In the genomic region with DNA sequence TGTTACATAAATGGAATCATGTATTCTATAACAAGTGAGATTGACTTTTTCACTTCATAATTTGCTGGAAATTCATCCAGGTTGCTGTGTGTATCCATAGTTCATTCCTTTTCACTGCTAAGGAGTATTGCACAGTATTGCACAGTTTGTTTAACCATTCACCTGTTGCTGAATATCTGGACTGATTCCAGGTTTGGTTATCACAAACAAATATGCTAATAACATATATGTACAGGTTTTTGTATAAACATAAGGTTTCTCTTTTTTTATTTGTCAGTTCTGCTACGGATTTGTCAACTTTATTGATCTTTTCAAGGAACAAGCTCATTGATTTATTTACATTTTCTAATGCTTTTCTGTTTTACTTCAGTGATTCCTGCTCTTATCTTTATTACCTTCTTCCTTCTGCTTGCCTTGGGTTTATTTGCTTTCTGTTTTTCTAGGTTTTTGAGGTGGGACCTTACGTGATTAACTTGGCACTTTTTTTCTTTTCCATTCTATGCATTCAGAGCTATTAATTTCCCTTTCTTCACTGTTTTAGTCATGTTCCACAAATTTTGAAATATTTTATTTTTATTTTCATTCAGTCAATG, we compare ENCODE assay signal across 18 cellular contexts.
"Had no signal": no experiment of that assay in that cellular context is flagged by ENCODE, and none has a peak within 500 bp of the region (broad histone marks: within the 10 kb centered on the region; RNA-seq: fewer than 3 reads in every experiment).

No MANE protein-coding gene starts in this region.

- H3K9me3 Mint-ChIP-seq: T-cell; T-helper 1 cell treated with Interleukin-12 subunit alpha and Interleukin-12 subunit beta and Interleukin-4 antibody, amounts not matched to agents 30 μg/mL and 1 μg/mL, for 36 hours had no signal

- H3K4me1 Mint-ChIP-seq: T-cell had no signal

- H3K36me3 Mint-ChIP-seq: T-cell had no signal

- DNase-seq: KBM-7, MM.1S, NCI-H1092 treated with DMSO at 0.1 percent for 48 hours, NCI-H1436, NCI-H187, NCI-H2029, NCI-H2081 treated with DMSO at 0.1 percent for 48 hours, NCI-H2227 treated with DMSO at 0.1 percent for 48 hours, NCI-H524, NCI-H526 treated with DMSO at 0.1 percent for 48 hours, NCI-H82, PC-3, SHP77, SK-N-SH, SW 1271, T-cell had no signal

- ATAC-seq: Panc1, PC-3, T-cell had no signal

- H3K27ac Mint-ChIP-seq: T-cell; T-helper 1 cell treated with Interleukin-12 subunit alpha and Interleukin-12 subunit beta and Interleukin-4 antibody, amounts not matched to agents 30 μg/mL and 1 μg/mL, for 36 hours had no signal

- H3K4me3 Mint-ChIP-seq: T-cell; T-helper 1 cell treated with Interleukin-12 subunit alpha and Interleukin-12 subunit beta and Interleukin-4 antibody, amounts not matched to agents 30 μg/mL and 1 μg/mL, for 36 hours had no signal
